In the genomic region with DNA sequence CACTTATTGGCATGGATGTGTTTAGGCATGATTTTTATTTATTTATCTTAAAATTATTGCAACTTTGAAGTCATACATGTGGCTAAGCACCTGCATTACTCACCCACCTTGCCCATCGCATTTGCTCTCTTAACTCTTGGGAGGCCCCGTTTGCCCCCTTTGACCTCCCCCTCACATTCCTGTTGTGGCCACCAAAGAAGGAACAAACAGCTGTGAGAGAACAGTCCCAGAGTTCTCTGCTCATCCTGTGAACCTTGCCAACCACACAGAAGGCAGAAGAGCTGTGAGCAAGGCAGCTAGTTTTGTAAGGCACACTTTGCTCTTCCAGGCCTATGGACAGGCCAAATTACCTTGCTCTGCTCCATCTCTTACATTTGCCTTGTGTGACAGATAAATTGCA, we compare ENCODE assay signal across 21 cellular contexts. TPM values are rescaled to one million over a fixed set of nuclear protein-coding genes. Genes with fewer than 3 reads are reported as not detected.
"Had no signal": no experiment of that assay in that cellular context is flagged by ENCODE, and none has a peak within 500 bp of the region (broad histone marks: within the 10 kb centered on the region; RNA-seq: fewer than 3 reads in every experiment).

No MANE protein-coding gene starts in this region.

- DNase-seq: activated CD4-positive, alpha-beta memory T cell treated with anti-CD3 and anti-CD28 coated beads, Interleukin-2, amount 10 ng/mL, durations not matched to agents 7 days and 5 days; activated CD4-positive, alpha-beta T cell treated with anti-CD3 and anti-CD28 coated beads for 4 hours; activated effector memory CD4-positive, alpha-beta T cell treated with Interleukin-2 at 50 U/mL for 16 hours; activated naive CD4-positive, alpha-beta T cell treated with anti-CD3 and anti-CD28 coated beads, Interleukin-2, amount 50 U/mL, for 16 hours; activated T-cell treated with anti-CD3 and anti-CD28 coated beads, Interleukin-2, amount 50 U/mL, for 24 hours; amygdala; body of pancreas; central memory CD4-positive, alpha-beta T cell; effector CD8-positive, alpha-beta T cell; esophagus squamous epithelium; hippocampal formation; mesenchymal stem cell; ovary; stimulated activated CD4-positive, alpha-beta T cell treated with anti-CD3 and anti-CD28 coated beads, Interleukin-2, amount 100 ng/mL, for 48 hours; stimulated activated naive B cell treated with anti-CD40 and anti-IgM and Interleukin-4, amounts not matched to agents 10 μg/mL and 1 μg/mL and 100 μg/mL, for 72 hours; tibial artery had no signal

- H3K27me3 Mint-ChIP-seq: activated T-cell treated with anti-CD3 and anti-CD28 coated beads, Interleukin-2, amount 50 U/mL, for 24 hours; stimulated activated naive B cell treated with anti-CD40 and anti-IgM and Interleukin-4, amounts not matched to agents 10 μg/mL and 1 μg/mL and 100 μg/mL, for 72 hours had no signal

- H3K4me3 ChIP-seq: body of pancreas, coronary artery, esophagus squamous epithelium, neural progenitor cell, ovary, tibial artery, vagina had no signal

- H3K27ac Mint-ChIP-seq: activated CD4-positive, alpha-beta memory T cell treated with anti-CD3 and anti-CD28 coated beads, Interleukin-2, amount 10 ng/mL, durations not matched to agents 7 days and 5 days; activated T-cell treated with anti-CD3 and anti-CD28 coated beads, Interleukin-2, amount 50 U/mL, for 24 hours; neural progenitor cell; stimulated activated naive B cell treated with anti-CD40 and anti-IgM and Interleukin-4, amounts not matched to agents 10 μg/mL and 1 μg/mL and 100 μg/mL, for 72 hours; WTC11 had no signal

- H3K9me3 ChIP-seq: body of pancreas, esophagus squamous epithelium, ovary, tibial artery, vagina had no signal

- H3K27me3 ChIP-seq: body of pancreas, esophagus squamous epithelium, neural progenitor cell, ovary, tibial artery, vagina had no signal

- H3K4me3 Mint-ChIP-seq: activated CD4-positive, alpha-beta memory T cell treated with anti-CD3 and anti-CD28 coated beads, Interleukin-2, amount 10 ng/mL, durations not matched to agents 7 days and 5 days; activated T-cell treated with anti-CD3 and anti-CD28 coated beads, Interleukin-2, amount 50 U/mL, for 24 hours; stimulated activated naive B cell treated with anti-CD40 and anti-IgM and Interleukin-4, amounts not matched to agents 10 μg/mL and 1 μg/mL and 100 μg/mL, for 72 hours; WTC11 had no signal

- H3K27ac ChIP-seq: body of pancreas, coronary artery, esophagus squamous epithelium, neural progenitor cell, ovary, tibial artery, vagina had no signal

- ATAC-seq: body of pancreas; stimulated activated naive B cell treated with anti-CD40 and anti-IgM and Interleukin-4, amounts not matched to agents 10 μg/mL and 1 μg/mL and 100 μg/mL, for 72 hours; WTC11 had no signal

- H3K4me1 ChIP-seq: body of pancreas, esophagus squamous epithelium, neural progenitor cell, vagina had no signal

- H3K36me3 ChIP-seq: neural progenitor cell, ovary, tibial artery, vagina had no signal

RNA-seq across cellular contexts. Expression of gene FGL2, which starts 23.6 kb away (rescaled TPM):
- total RNA-seq: endothelial cell of umbilical vein, WTC11 had no signal
- polyA plus RNA-seq: endothelial cell of umbilical vein had no signal
